ENCODE assay signal across 1 cellular context in genomic region chr2:86189782-86190416, GRCh38.
A peak's percentile ranks its signal among the peaks of the same experiment; 100 is the strongest.
TF ChIP-seq lines count a peak whose summit lies in the region.

No MANE protein-coding gene starts in this region.

TF ChIP-seq in K562, 482 proteins besides CTCF, POLR2A, EP300 and RAD21 (continued from another document and continues in another):
- TF ChIP-seq CC2D1A (IDR thresholded peaks at IDR 0.05) = no peak
- no peak for TF ChIP-seq ZNF512 (tag; IDR thresholded peaks at IDR 0.05)
- no peak for TF ChIP-seq CREB1 (IDR thresholded peaks at IDR 0.05)
- no peak for TF ChIP-seq CREB1 (CRISPR knock-in tag; IDR thresholded peaks at IDR 0.05)
- no peak for TF ChIP-seq ZNF3 (CRISPR knock-in tag; IDR thresholded peaks at IDR 0.05)
- TF ChIP-seq ZNF121 (CRISPR knock-in tag; conservative IDR thresholded peaks at IDR 0.05) = no peak
- no peak for TF ChIP-seq ATF6 (CRISPR knock-in tag; IDR thresholded peaks at IDR 0.05)
- no peak for TF ChIP-seq UBTF (IDR thresholded peaks at IDR 0.05; ENCODE audit: borderline replicate concordance in 1 of 2, low read depth in 2 of 2, low read length in 2 of 2)
- no peak for TF ChIP-seq ZNF655 (CRISPR knock-in tag; IDR thresholded peaks at IDR 0.05)
- no peak for TF ChIP-seq ETS2 (tag; IDR thresholded peaks at IDR 0.05; ENCODE audit: borderline replicate concordance, poor library complexity, severe bottlenecking)
- no peak for TF ChIP-seq SMAD2 (IDR thresholded peaks at IDR 0.05; ENCODE audit: low read depth, low read length)
- TF ChIP-seq ZNF277 (CRISPR knock-in tag; IDR thresholded peaks at IDR 0.05; ENCODE audit: borderline replicate concordance) = no peak
- no peak for TF ChIP-seq STAT6 (CRISPR knock-in tag; IDR thresholded peaks at IDR 0.05)
- no peak for TF ChIP-seq NCOA2 (IDR thresholded peaks at IDR 0.05; ENCODE audit: partially characterized antibody in 2 of 2)
- no peak for TF ChIP-seq NCOA4 (IDR thresholded peaks at IDR 0.05; ENCODE audit: partially characterized antibody)
- no peak for TF ChIP-seq ZNF280B (CRISPR knock-in tag; IDR thresholded peaks at IDR 0.05)
- no peak for TF ChIP-seq MECOM (CRISPR knock-in tag; IDR thresholded peaks at IDR 0.05)
- TF ChIP-seq HMBOX1 (IDR thresholded peaks at IDR 0.05) = peak; percentile 89
- TF ChIP-seq ARID2 (IDR thresholded peaks at IDR 0.05) = no peak
- no peak for TF ChIP-seq FOXO4 (CRISPR knock-in tag; IDR thresholded peaks at IDR 0.05)
- no peak for TF ChIP-seq RNF2 (IDR thresholded peaks at IDR 0.05)
- TF ChIP-seq NFATC3 (IDR thresholded peaks at IDR 0.05) = no peak
- TF ChIP-seq ZBTB43 (CRISPR knock-in tag; IDR thresholded peaks at IDR 0.05) = no peak
- TF ChIP-seq ARHGAP35 (IDR thresholded peaks at IDR 0.05; ENCODE audit: partially characterized antibody) = no peak
- 0 out of 4 replicates have a peak, but pooled peaks of 1 of the 2 experiments have one; percentile 35 for TF ChIP-seq CSDE1 (IDR thresholded peaks at IDR 0.05)
- no peak for TF ChIP-seq TAF1 (IDR thresholded peaks at IDR 0.05; ENCODE audit: control insufficient read depth, extremely low read depth, insufficient read depth, low read length, severe bottlenecking)
- TF ChIP-seq GMEB1 (CRISPR knock-in tag; IDR thresholded peaks at IDR 0.05) = no peak
- no peak for TF ChIP-seq ZNF764 (CRISPR knock-in tag; IDR thresholded peaks at IDR 0.05; ENCODE audit: low read depth)
- TF ChIP-seq BRF1 (IDR thresholded peaks at IDR 0.05; ENCODE audit: borderline replicate concordance, extremely low read depth, insufficient read length) = no peak
- peak; percentile 46; the same call in 1 of the 2 replicates for TF ChIP-seq MYC (IDR thresholded peaks at IDR 0.05; ENCODE audit: low read depth, low read length)
- no peak for TF ChIP-seq MYC (CRISPR knock-in tag; IDR thresholded peaks at IDR 0.05; ENCODE audit: borderline replicate concordance, low read depth)
- TF ChIP-seq CEBPZ (IDR thresholded peaks at IDR 0.05; ENCODE audit: borderline replicate concordance, low read depth, low read length) = no peak
- no peak for TF ChIP-seq PTBP1 (IDR thresholded peaks at IDR 0.05; ENCODE audit: low read depth, low read length)
- TF ChIP-seq TAL1 (IDR thresholded peaks at IDR 0.05) = peak; percentile 6; the same call in 1 of the 2 replicates
- no peak for TF ChIP-seq RBM39 (optimal IDR thresholded peaks at IDR 0.05; ENCODE audit: low read depth, low read length)
- TF ChIP-seq ZEB2 (IDR thresholded peaks at IDR 0.05) = 0 out of 2 replicates have a peak, but pooled peaks have one; percentile 28
